8 cellular contexts compared by ENCODE assay signal in genomic region chr15:34987182-34987488, GRCh38. TPM values are rescaled to one million over a fixed set of nuclear protein-coding genes. Genes with fewer than 3 reads are reported as not detected.
DNase-seq lines count a peak whose midpoint lies in the region; ATAC-seq, FAIRE-seq and TF ChIP-seq lines count a peak whose summit lies in the region.

No MANE protein-coding gene starts in this region.

- H3K4me3 ChIP-seq in kidney (ENCODE audit: low read length in 2 of 2) (peak overlapping the region; percentile 99 to 100), thymus (ENCODE audit: low read length) (peak overlapping the region; percentile 80)

- peaks cover 9% of the 10 kb centered on the region in 2 donors for H3K36me3 ChIP-seq in kidney (ENCODE audit: control insufficient read depth in 1 of 2, insufficient read depth in 2 of 2, low read length in 2 of 2)
- no peaks in the 10 kb centered on the region for H3K36me3 ChIP-seq in thymus (ENCODE audit: control insufficient read depth, insufficient read depth)

- no peaks in the 10 kb centered on the region for H3K27me3 Mint-ChIP-seq in activated T-cell treated with anti-CD3 and anti-CD28 coated beads, Interleukin-2, amount 50 U/mL, for 24 hours

- intact Hi-C loops in kidney (cut with DNase I), result no loop called here

- H3K27me3 ChIP-seq in thymus (ENCODE audit: control insufficient read depth, insufficient read depth), result no peaks in the 10 kb centered on the region

- H3K27ac ChIP-seq in kidney (ENCODE audit: low read depth in 2 of 2, low read length in 2 of 2) (peak overlapping the region; percentile 64 to 95), thymus (ENCODE audit: low read depth) (no peak overlapping the region)

- TF ChIP-seq CTCF in kidney (IDR thresholded peaks at IDR 0.05; ENCODE audit: borderline replicate concordance, extremely low read depth, insufficient read depth), result no peak

- H3K9me3 Mint-ChIP-seq in activated T-cell treated with anti-CD3 and anti-CD28 coated beads, Interleukin-2, amount 50 U/mL, for 24 hours, result no peaks in the 10 kb centered on the region
- no peaks in the 10 kb centered on the region for H3K9me3 Mint-ChIP-seq in activated naive CD4-positive, alpha-beta T cell treated with anti-CD3 and anti-CD28 coated beads, Interleukin-2, amount 50 U/mL, for 72 hours

- H3K9me3 ChIP-seq in kidney (ENCODE audit: control insufficient read depth in 1 of 2, low read length in 2 of 2) (no peaks in the 10 kb centered on the region), thymus (ENCODE audit: control insufficient read depth) (no peaks in the 10 kb centered on the region)

- no peak for ATAC-seq in activated naive CD4-positive, alpha-beta T cell treated with anti-CD3 and anti-CD28 coated beads, Interleukin-2, amount 50 U/mL, for 72 hours

- H3K4me1 ChIP-seq in kidney (ENCODE audit: control insufficient read depth in 1 of 2, insufficient read depth in 1 of 2, low read depth in 1 of 2, low read length in 2 of 2), result peaks cover 14% of the 10 kb centered on the region in 2 donors
- peaks cover 11% of the 10 kb centered on the region for H3K4me1 ChIP-seq in thymus (ENCODE audit: control insufficient read depth, insufficient read depth, low read length)

- peak overlapping the region; percentile 89 to 100 for H3K9ac ChIP-seq in kidney (ENCODE audit: low read length in 2 of 2)

- peak overlapping the region; percentile 98 for H3K27ac Mint-ChIP-seq in activated T-cell treated with anti-CD3 and anti-CD28 coated beads, Interleukin-2, amount 50 U/mL, for 24 hours
- H3K27ac Mint-ChIP-seq in activated naive CD4-positive, alpha-beta T cell treated with anti-CD3 and anti-CD28 coated beads, Interleukin-2, amount 50 U/mL, for 72 hours, result peak overlapping the region; percentile 96 to 100

- peaks cover 57% of the 10 kb centered on the region for H3K36me3 Mint-ChIP-seq in activated T-cell treated with anti-CD3 and anti-CD28 coated beads, Interleukin-2, amount 50 U/mL, for 24 hours (ENCODE audit: low read depth)
- H3K36me3 Mint-ChIP-seq in activated naive CD4-positive, alpha-beta T cell treated with anti-CD3 and anti-CD28 coated beads, Interleukin-2, amount 50 U/mL, for 72 hours, result peaks cover 17 to 32% of the 10 kb centered on the region in 2 donors

- FAIRE-seq in kidney (lab: Jason Lieb, UNC), result no peak

- DNase-seq in activated T-cell treated with anti-CD3 and anti-CD28 coated beads, Interleukin-2, amount 50 U/mL, for 24 hours, result no peak
- no peak for DNase-seq in activated T-cell treated with anti-CD3 and anti-CD28 coated beads, Interleukin-2, amount 50 U/mL, for 48 hours
- no peak for DNase-seq in activated naive CD4-positive, alpha-beta T cell treated with anti-CD3 and anti-CD28 coated beads, Interleukin-2, amount 50 U/mL, for 72 hours (ENCODE audit: low spot score in 2 of 2)
- no peak for DNase-seq in kidney
- no peak for DNase-seq in hepatic stellate cell (ENCODE audit: low spot score)
- no peak for DNase-seq in DMS153 (lab: John Stamatoyannopoulos, UW)
- no peak for DNase-seq in cortex of kidney (lab: John Stamatoyannopoulos, UW)

- peaks cover 42% of the 10 kb centered on the region for H3K4me1 Mint-ChIP-seq in activated T-cell treated with anti-CD3 and anti-CD28 coated beads, Interleukin-2, amount 50 U/mL, for 24 hours (ENCODE audit: low read depth)

- peak overlapping the region; percentile 97 for H3K4me3 Mint-ChIP-seq in activated T-cell treated with anti-CD3 and anti-CD28 coated beads, Interleukin-2, amount 50 U/mL, for 24 hours

- WGBS in thymus, result 44% methylated on average over 4 of the region's 4 CpGs

RNA-seq across cellular contexts. Expression of gene ZNF770, which starts 1.0 kb away (rescaled TPM):
- 10 to 100 TPM; 25.2 to 53.0 TPM for total RNA-seq in activated naive CD4-positive, alpha-beta T cell treated with anti-CD3 and anti-CD28 coated beads, Interleukin-2, amount 50 U/mL, for 72 hours
- total RNA-seq in kidney, result 52.9 TPM
- polyA plus RNA-seq in kidney (ENCODE audit: insufficient read depth, low read depth, low replicate concordance) (13.9 TPM), thymus (20.4 TPM)

RNA-seq across cellular contexts. Expression of gene AQR, which starts 17.6 kb away (rescaled TPM):
- total RNA-seq in activated naive CD4-positive, alpha-beta T cell treated with anti-CD3 and anti-CD28 coated beads, Interleukin-2, amount 50 U/mL, for 72 hours, result 10 to 100 TPM; 35.7 to 40.9 TPM
- total RNA-seq in kidney, result 30.9 TPM
- polyA plus RNA-seq in kidney (ENCODE audit: insufficient read depth, low read depth, low replicate concordance) (14.2 TPM), thymus (18.0 TPM)
